8 cellular contexts compared by ENCODE assay signal in the genomic region with DNA sequence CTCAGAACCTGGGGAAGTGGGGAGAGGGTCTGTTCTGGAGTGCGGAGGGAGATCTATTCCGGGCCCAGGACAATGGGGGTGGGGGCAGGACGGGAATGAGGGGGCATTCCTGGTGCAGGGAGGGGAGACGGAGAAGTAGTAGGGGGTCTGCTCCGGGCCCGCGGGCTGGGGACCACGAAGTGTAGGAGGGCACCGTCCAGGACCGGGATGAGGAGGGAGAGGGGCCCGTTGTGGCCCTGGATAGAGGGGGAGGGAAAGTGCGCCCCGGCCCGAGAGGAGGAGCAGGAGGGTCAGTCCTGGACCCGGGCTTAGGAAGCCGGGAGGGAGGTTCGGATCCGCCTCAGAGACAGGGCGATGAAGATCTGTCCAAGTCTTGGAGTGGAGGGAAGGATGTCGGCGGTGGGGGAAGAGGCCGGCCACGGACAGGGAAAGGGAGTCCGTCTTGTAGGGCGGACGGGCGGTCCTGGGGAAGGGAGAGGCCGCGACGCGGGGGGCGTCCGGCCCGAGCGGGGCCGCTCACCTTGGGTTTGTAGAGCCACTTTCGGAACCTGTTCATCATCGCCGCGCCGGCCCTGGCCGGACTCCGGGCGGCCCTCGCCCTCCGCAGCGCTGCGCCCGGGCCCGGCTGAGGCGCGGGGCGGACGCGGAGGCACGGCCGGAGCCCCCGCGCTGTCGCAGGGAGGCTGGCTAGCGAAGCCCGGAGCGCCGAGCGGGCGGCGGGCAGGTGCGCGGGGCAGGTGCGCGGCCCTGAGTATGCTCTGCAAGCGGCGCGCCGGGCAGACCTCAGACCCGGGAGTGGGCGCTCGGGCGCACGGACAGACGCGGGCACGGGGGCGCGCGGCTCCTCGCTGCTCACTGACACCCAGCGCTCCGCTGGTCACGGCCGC. TPM values are rescaled to one million over a fixed set of nuclear protein-coding genes. Genes with fewer than 3 reads are reported as not detected.
A peak's percentile ranks its signal among the peaks of the same experiment; 100 is the strongest.
DNase-seq lines count a peak whose midpoint lies in the region; ATAC-seq and TF ChIP-seq lines count a peak whose summit lies in the region.

A gene (minus strand): TSS at position 881 of the 887 bp plus-strand sequence. CDS start 322 bp downstream, at position 559.

- peaks cover 14% of the 10 kb centered on the region for H3K4me1 Mint-ChIP-seq in progenitor cell of endocrine pancreas (ENCODE audit: low read depth)

- H3K4me3 Mint-ChIP-seq in progenitor cell of endocrine pancreas (ENCODE audit: low read depth), result peak within 1 kb of the TSS; percentile 77

- H3K27ac ChIP-seq in WERI-Rb-1, result no peak within 1 kb of the TSS

- peak; percentile 3 for ATAC-seq in HG03108 (IDR thresholded peaks at IDR 0.05; ENCODE audit: unreplicated experiment)

- H3K36me3 Mint-ChIP-seq in progenitor cell of endocrine pancreas (ENCODE audit: insufficient read depth), result no peaks in the 10 kb centered on the region

- no peak for TF ChIP-seq CTCF in GM12864 (IDR thresholded peaks at IDR 0.05; ENCODE audit: low read depth, low read length, missing control alignments)
- no peak for TF ChIP-seq CTCF in WERI-Rb-1 (IDR thresholded peaks at IDR 0.05; ENCODE audit: low read depth, low read length)
- TF ChIP-seq CTCF in fibroblast of villous mesenchyme (IDR thresholded peaks at IDR 0.05; ENCODE audit: insufficient read depth, low read depth, low read length), result no peak
- TF ChIP-seq CTCF in progenitor cell of endocrine pancreas (IDR thresholded peaks at IDR 0.05; ENCODE audit: unreplicated experiment), result no peak

- peaks cover 85% of the 10 kb centered on the region for H3K27me3 Mint-ChIP-seq in progenitor cell of endocrine pancreas

- H3K27me3 ChIP-seq in WERI-Rb-1 (ENCODE audit: insufficient read depth, low read depth, severe bottlenecking), result peaks cover 31% of the 10 kb centered on the region

- no peaks in the 10 kb centered on the region for H3K36me3 ChIP-seq in WERI-Rb-1

- H3K9me3 ChIP-seq in WERI-Rb-1 (ENCODE audit: severe bottlenecking), result no peaks in the 10 kb centered on the region

- H3K27ac Mint-ChIP-seq in progenitor cell of endocrine pancreas, result no peak within 1 kb of the TSS

- H3K4me3 ChIP-seq in GM12864 (ENCODE audit: low read depth, low read length) (peak within 1 kb of the TSS; percentile 50), WERI-Rb-1 (ENCODE audit: low read depth, low read length) (peak within 1 kb of the TSS; percentile 59), fibroblast of villous mesenchyme (ENCODE audit: low read depth, low read length) (peak within 1 kb of the TSS; percentile 61)

- DNase-seq in GM12864 (ENCODE audit: low read depth), result no peak
- peak; percentile 36 for DNase-seq in WERI-Rb-1
- peak; percentile 40 for DNase-seq in fibroblast of villous mesenchyme (ENCODE audit: low read depth)
- no peak for DNase-seq in progenitor cell of endocrine pancreas (ENCODE audit: low spot score, unreplicated experiment)
- no peak for DNase-seq in NAMALWA (ENCODE audit: low spot score)
- DNase-seq in stimulated activated CD4-positive, alpha-beta T cell treated with anti-CD3 and anti-CD28 coated beads, Interleukin-2, amount 100 ng/mL, for 48 hours, result no peak
- DNase-seq in effector CD8-positive, alpha-beta T cell (lab: John Stamatoyannopoulos, UW), result no peak

- H3K9me3 Mint-ChIP-seq in progenitor cell of endocrine pancreas (ENCODE audit: low read depth), result no peaks in the 10 kb centered on the region

RNA-seq across cellular contexts. Expression of the gene that starts here (rescaled TPM):
- total RNA-seq in fibroblast of villous mesenchyme, result 3.2 and 12.1 TPM in 2 replicates
- 1.6 and 3.3 TPM in 2 replicates for total RNA-seq in progenitor cell of endocrine pancreas

Comparison
In these comparisons a context has a peak if more than half of its experiments do, and no peak if none do; other contexts are left out.
1. DNase-seq: peak in WERI-Rb-1 (single experiment) and fibroblast of villous mesenchyme (single experiment); none in GM12864 (single experiment), progenitor cell of endocrine pancreas (single experiment), NAMALWA (single experiment), stimulated activated CD4-positive, alpha-beta T cell treated with anti-CD3 and anti-CD28 coated beads, Interleukin-2, amount 100 ng/mL, for 48 hours (0 of 2) and effector CD8-positive, alpha-beta T cell (single experiment).
2. Peak in every context shown above with its lines, with median percentiles within 50 percentile points of each other: H3K4me3 ChIP-seq.